In the genomic region with DNA sequence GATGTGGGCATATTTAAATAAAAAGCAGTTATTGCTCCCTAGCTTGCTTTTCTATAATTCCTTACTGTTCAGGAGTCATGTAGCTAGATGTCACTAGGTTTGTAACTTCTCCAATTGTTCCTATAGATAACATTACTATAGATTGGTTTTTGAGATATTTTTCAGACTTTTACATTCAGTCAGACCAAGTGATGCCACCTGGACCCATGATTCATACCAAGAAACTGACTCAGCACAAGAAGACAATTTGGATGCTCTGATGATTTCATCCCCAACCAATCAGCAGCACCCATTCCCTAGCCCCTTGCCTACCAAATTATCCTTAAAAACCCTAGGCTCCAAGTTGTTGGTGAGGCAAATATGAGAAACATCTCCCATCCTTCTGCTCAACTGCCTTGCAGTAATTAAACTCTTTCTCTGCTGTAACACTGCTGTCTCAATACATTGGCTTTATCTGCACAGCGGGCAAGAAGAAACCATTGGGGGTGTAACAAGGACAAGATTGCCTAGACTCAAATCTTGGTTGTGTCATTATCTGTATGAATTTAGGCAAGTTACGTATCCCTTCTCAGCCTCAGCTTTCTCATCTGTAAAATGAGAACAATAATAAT, we compare ENCODE assay signal across 23 cellular contexts. TPM values are rescaled to one million over a fixed set of nuclear protein-coding genes. Genes with fewer than 3 reads are reported as not detected.
"Had no signal": no experiment of that assay in that cellular context is flagged by ENCODE, and none has a peak within 500 bp of the region (broad histone marks: within the 10 kb centered on the region; RNA-seq: fewer than 3 reads in every experiment).

No MANE protein-coding gene starts in this region.

- H3K9ac ChIP-seq: parathyroid adenoma had no signal

- H3K4me1 Mint-ChIP-seq: naive B cell; nephron; stimulated activated naive B cell treated with anti-CD40 and anti-IgM and Interleukin-4, amounts not matched to agents 10 μg/mL and 1 μg/mL and 100 μg/mL, for 72 hours; stimulated activated naive CD8-positive, alpha-beta T cell treated with anti-CD3 and anti-CD28 coated beads, Interleukin-15, amount 100 ng/mL, for 72 hours had no signal

- H3K27ac ChIP-seq: heart left ventricle, parathyroid adenoma, prostate gland, right lobe of liver, testis, tibial nerve, upper lobe of right lung, vagina had no signal

- FAIRE-seq: endothelial cell of umbilical vein had no signal

- H3K4me3 ChIP-seq: heart left ventricle, lung, prostate gland, right lobe of liver, testis, tibial nerve, upper lobe of right lung, vagina had no signal

- H3K9me3 ChIP-seq: prostate gland, testis, upper lobe of right lung had no signal

- H3K79me2 ChIP-seq: parathyroid adenoma had no signal

- ATAC-seq: heart left ventricle; left colon; left ventricle myocardium superior; right lobe of liver; stimulated activated naive B cell treated with anti-CD40 and anti-IgM and Interleukin-4, amounts not matched to agents 10 μg/mL and 1 μg/mL and 100 μg/mL, for 72 hours; stimulated activated naive CD8-positive, alpha-beta T cell treated with anti-CD3 and anti-CD28 coated beads, Interleukin-15, amount 100 ng/mL, for 72 hours; upper lobe of right lung had no signal

- H3K27ac Mint-ChIP-seq: nephron; stimulated activated naive B cell treated with anti-CD40 and anti-IgM and Interleukin-4, amounts not matched to agents 10 μg/mL and 1 μg/mL and 100 μg/mL, for 72 hours; stimulated activated naive CD8-positive, alpha-beta T cell treated with anti-CD3 and anti-CD28 coated beads, Interleukin-15, amount 100 ng/mL, for 72 hours had no signal

- H3K27me3 ChIP-seq: heart left ventricle, right lobe of liver, testis, tibial nerve, upper lobe of right lung, vagina had no signal

- H3K27me3 Mint-ChIP-seq: stimulated activated naive B cell treated with anti-CD40 and anti-IgM and Interleukin-4, amounts not matched to agents 10 μg/mL and 1 μg/mL and 100 μg/mL, for 72 hours; stimulated activated naive CD8-positive, alpha-beta T cell treated with anti-CD3 and anti-CD28 coated beads, Interleukin-15, amount 100 ng/mL, for 72 hours had no signal

- DNase-seq: erythroblast; heart left ventricle; hippocampal formation; left colon; left ventricle myocardium superior; mesenchymal stem cell; midbrain; naive B cell; right lobe of liver; stimulated activated CD4-positive, alpha-beta T cell treated with anti-CD3 and anti-CD28 coated beads, Interleukin-15, amount 100 ng/mL, for 24 hours; stimulated activated CD4-positive, alpha-beta T cell treated with anti-CD3 and anti-CD28 coated beads, Interleukin-1b, Interleukin-23, amount 100 ng/mL, for 48 hours; stimulated activated CD4-positive, alpha-beta T cell treated with anti-CD3 and anti-CD28 coated beads, Interleukin-4, amount 100 ng/mL, for 24 hours; stimulated activated naive B cell treated with anti-CD40 and anti-IgM and Interleukin-4, amounts not matched to agents 10 μg/mL and 1 μg/mL and 100 μg/mL, for 72 hours; stimulated activated naive CD8-positive, alpha-beta T cell treated with anti-CD3 and anti-CD28 coated beads, Interleukin-15, amount 100 ng/mL, for 72 hours; testis; upper lobe of right lung had no signal

- H3K4me3 Mint-ChIP-seq: naive B cell; nephron; stimulated activated naive B cell treated with anti-CD40 and anti-IgM and Interleukin-4, amounts not matched to agents 10 μg/mL and 1 μg/mL and 100 μg/mL, for 72 hours; stimulated activated naive CD8-positive, alpha-beta T cell treated with anti-CD3 and anti-CD28 coated beads, Interleukin-15, amount 100 ng/mL, for 72 hours had no signal

- H3K4me1 ChIP-seq: parathyroid adenoma, prostate gland, right lobe of liver, testis, tibial nerve, upper lobe of right lung, vagina had no signal

- H2AFZ ChIP-seq: parathyroid adenoma had no signal

- H3K36me3 ChIP-seq: heart left ventricle, prostate gland, right lobe of liver, tibial nerve, upper lobe of right lung, vagina had no signal

- H3K36me3 Mint-ChIP-seq: stimulated activated naive B cell treated with anti-CD40 and anti-IgM and Interleukin-4, amounts not matched to agents 10 μg/mL and 1 μg/mL and 100 μg/mL, for 72 hours had no signal

RNA-seq across cellular contexts. Expression of gene NEIL3, which starts 11.8 kb away (rescaled TPM):
- total RNA-seq: tibial nerve had no signal
